Comparison of ENCODE assay signal across 8 cellular contexts in genomic region chr1:91555821-91556531, GRCh38. TPM values are rescaled to one million over a fixed set of nuclear protein-coding genes. Genes with fewer than 3 reads are reported as not detected.
DNase-seq lines count a peak whose midpoint lies in the region; ATAC-seq, FAIRE-seq and TF ChIP-seq lines count a peak whose summit lies in the region.

No MANE protein-coding gene starts in this region.

- POLR2A ChIA-PET in HEK293T (lab: Yijun Ruan, JAX): no interaction called here

- CTCF ChIA-PET in HEK293T (lab: Yijun Ruan, JAX): no interaction called here

- peak; percentile 53 for ATAC-seq in HG03575 (IDR thresholded peaks at IDR 0.05; ENCODE audit: extremely low read depth, insufficient number of reproducible peaks, low FRiP score, unreplicated experiment)

- FAIRE-seq in frontal cortex (lab: Jason Lieb, UNC): no peak

- DNase-seq in AG08395 (ENCODE audit: low spot score) (peak; percentile 71), kidney glomerular epithelial cell (lab: John Stamatoyannopoulos, UW) (peak; percentile 52), stromal cell of bone marrow (ENCODE audit: low read depth) (peak; percentile 69), HEK293T (ENCODE audit: extremely low spot score) (no peak), ecto neural progenitor cell (ENCODE audit: low spot score) (no peak), frontal cortex (ENCODE audit: low spot score in 2 of 2) (no peak)
- peak; percentile 80 to 82 for DNase-seq in activated T-cell treated with anti-CD3 and anti-CD28 coated beads, Interleukin-2, amount 50 U/mL, for 48 hours

TF ChIP-seq in HEK293T, 16 proteins besides CTCF, POLR2A, EP300 and RAD21:
- TF ChIP-seq L3MBTL2 (conservative IDR thresholded peaks at IDR 0.05): no peak
- no peak for TF ChIP-seq LEF1 (IDR thresholded peaks at IDR 0.05; ENCODE audit: borderline replicate concordance)
- TF ChIP-seq TARDBP (IDR thresholded peaks at IDR 0.05): no peak
- TF ChIP-seq FOXM1 (IDR thresholded peaks at IDR 0.05; ENCODE audit: borderline replicate concordance): no peak
- TF ChIP-seq ELF4 (IDR thresholded peaks at IDR 0.05): no peak
- TF ChIP-seq HDGF (IDR thresholded peaks at IDR 0.05; ENCODE audit: borderline replicate concordance): no peak
- TF ChIP-seq CTBP1 (IDR thresholded peaks at IDR 0.05; ENCODE audit: borderline replicate concordance): no peak
- no peak for TF ChIP-seq PKNOX1 (IDR thresholded peaks at IDR 0.05)
- no peak for TF ChIP-seq SP1 (IDR thresholded peaks at IDR 0.05)
- TF ChIP-seq ZNF384 (IDR thresholded peaks at IDR 0.05): no peak
- no peak for TF ChIP-seq BHLHE40 (IDR thresholded peaks at IDR 0.05; ENCODE audit: borderline replicate concordance)
- no peak for TF ChIP-seq SUZ12 (IDR thresholded peaks at IDR 0.05)
- TF ChIP-seq FOXK2 (IDR thresholded peaks at IDR 0.05): no peak
- TF ChIP-seq ARNT (IDR thresholded peaks at IDR 0.05): no peak
- TF ChIP-seq NFRKB (IDR thresholded peaks at IDR 0.05): no peak
- no peak for TF ChIP-seq FOXA1 (IDR thresholded peaks at IDR 0.05)

RNA-seq across cellular contexts. Expression of gene CDC7, which starts 55.3 kb away (rescaled TPM):
- 24.9 TPM for total RNA-seq in frontal cortex

Comparison
In these comparisons a context has a peak if more than half of its experiments do, and no peak if none do; other contexts are left out.
1. DNase-seq: peak in AG08395 (single experiment), activated T-cell treated with anti-CD3 and anti-CD28 coated beads, Interleukin-2, amount 50 U/mL, for 48 hours (2 of 2), kidney glomerular epithelial cell (single experiment) and stromal cell of bone marrow (single experiment); none in HEK293T (single experiment), ecto neural progenitor cell (single experiment) and frontal cortex (0 of 2).